In genomic region chr13:73092831-73093230, GRCh38 we compare ENCODE assay signal across 1 cellular context.
TF ChIP-seq lines count a peak whose summit lies in the region.

No MANE protein-coding gene starts in this region.

TF ChIP-seq in GM12878, 131 proteins besides CTCF, POLR2A, EP300 and RAD21:
- TF ChIP-seq EZH2 (IDR thresholded peaks at IDR 0.05; ENCODE audit: borderline replicate concordance, control insufficient read depth, low read depth, low read length) (no peak), DPF2 (IDR thresholded peaks at IDR 0.05) (no peak), SREBF1 (IDR thresholded peaks at IDR 0.05; ENCODE audit: low read length) (no peak), TCF3 (IDR thresholded peaks at IDR 0.05; ENCODE audit: borderline replicate concordance, insufficient read depth, low read depth, low read length) (no peak), EGR1 (IDR thresholded peaks at IDR 0.05; ENCODE audit: borderline replicate concordance in 1 of 2, low read depth in 2 of 2, low read length in 2 of 2) (no peak), BCL11A (IDR thresholded peaks at IDR 0.05; ENCODE audit: low read depth, low read length) (no peak), USF2 (IDR thresholded peaks at IDR 0.05; ENCODE audit: borderline replicate concordance, low read depth, low read length) (no peak), GABPA (IDR thresholded peaks at IDR 0.05; ENCODE audit: low read depth) (no peak)
